In the genomic region with DNA sequence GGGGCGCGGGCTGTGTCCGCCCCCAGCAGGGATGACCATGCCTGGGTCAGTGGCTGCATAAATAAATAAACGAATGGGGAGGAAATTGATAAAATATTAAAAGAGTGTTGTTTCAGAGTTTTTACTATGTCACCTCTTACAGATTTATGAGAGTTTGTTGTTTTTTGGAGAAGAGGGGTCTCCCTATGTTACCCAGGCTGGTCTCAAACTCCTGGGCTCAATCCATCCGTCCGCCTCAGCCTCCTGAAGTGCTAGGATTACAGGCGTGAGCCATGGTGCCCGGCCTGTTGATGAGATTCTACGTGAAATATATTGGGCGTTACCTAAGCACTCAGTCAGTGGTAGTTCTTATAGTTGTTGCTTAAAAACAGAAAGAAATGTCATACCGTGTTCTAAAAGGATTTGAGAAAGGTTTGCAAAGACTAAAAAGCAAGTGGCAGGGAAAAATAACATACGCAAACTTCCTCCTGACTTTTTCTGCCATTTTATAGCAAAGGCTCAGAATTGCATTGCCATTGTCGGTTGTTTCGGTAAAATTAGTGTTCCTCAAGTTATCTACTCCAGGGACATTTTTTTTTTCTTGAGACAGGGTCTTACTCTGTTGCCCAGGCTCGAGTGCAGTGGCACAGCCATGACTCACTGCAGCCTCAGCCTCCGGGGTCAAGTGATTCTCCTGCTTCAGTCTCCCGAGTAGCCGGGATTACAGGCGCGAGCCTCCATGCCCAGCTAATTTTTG, we compare ENCODE assay signal across 8 cellular contexts. TPM values are rescaled to one million over a fixed set of nuclear protein-coding genes. Genes with fewer than 3 reads are reported as not detected.
A peak's percentile ranks its signal among the peaks of the same experiment; 100 is the strongest.
DNase-seq lines count a peak whose midpoint lies in the region; ATAC-seq and TF ChIP-seq lines count a peak whose summit lies in the region.

No MANE protein-coding gene starts in this region.

- H3K9me2 ChIP-seq in GM23248 (ENCODE audit: insufficient read depth): no peaks in the 10 kb centered on the region

- H3K27me3 ChIP-seq in GM23248 (replicated peaks; ENCODE audit: insufficient read depth): no peaks in the 10 kb centered on the region
- H3K27me3 ChIP-seq in RWPE2 (ENCODE audit: insufficient read depth, poor library complexity, severe bottlenecking): no peaks in the 10 kb centered on the region
- peaks cover 0 to 5% (median 0%) of the 10 kb centered on the region in 4 donors for H3K27me3 ChIP-seq in esophagus muscularis mucosa
- no peaks in the 10 kb centered on the region for H3K27me3 ChIP-seq in psoas muscle (ENCODE audit: insufficient read depth in 3 of 3, low read length in 2 of 3)

- peak overlapping the region; percentile 93 for H3K4me2 ChIP-seq in GM23248 (ENCODE audit: unreplicated experiment)

- peak overlapping the region; percentile 96 for H3K9ac ChIP-seq in GM23248

- TF ChIP-seq CTCF in RWPE2 (IDR thresholded peaks at IDR 0.05; ENCODE audit: poor library complexity, severe bottlenecking) (no peak), esophagus muscularis mucosa (IDR thresholded peaks at IDR 0.05) (no peak), psoas muscle (IDR thresholded peaks at IDR 0.05) (no peak)

- DNase-seq in GM23248 (peak; percentile 62), RWPE2 (ENCODE audit: low spot score) (no peak), esophagus muscularis mucosa (ENCODE audit: extremely low spot score) (no peak), psoas muscle (no peak), epidermal melanocyte (ENCODE audit: insufficient read length, low spot score) (no peak)
- no peak for DNase-seq in stimulated activated CD4-positive, alpha-beta T cell treated with anti-CD3 and anti-CD28 coated beads, Interleukin-1b, Interleukin-23, amount 100 ng/mL, for 48 hours

- H2AFZ ChIP-seq in GM23248: peak overlapping the region; percentile 82

- H3K9me3 ChIP-seq in GM23248 (ENCODE audit: low read depth): no peaks in the 10 kb centered on the region
- no peaks in the 10 kb centered on the region for H3K9me3 ChIP-seq in RWPE2 (ENCODE audit: severe bottlenecking)
- no peaks in the 10 kb centered on the region for H3K9me3 ChIP-seq in esophagus muscularis mucosa
- no peaks in the 10 kb centered on the region for H3K9me3 ChIP-seq in psoas muscle

- H4K20me1 ChIP-seq in GM23248 (ENCODE audit: insufficient read depth): no peaks in the 10 kb centered on the region

- WGBS in GM23248 (ENCODE audit: low coverage in 1 of 2, low lambda C conversion rate in 2 of 2, missing lambda C conversion rate in 2 of 2), 2 experiments: 39 to 43% methylated on average over 20 of the region's 20 CpGs
- 63% methylated on average over 20 of the region's 20 CpGs for WGBS in esophagus muscularis mucosa
- WGBS in psoas muscle, 3 donors: 64 to 66% (median 66%) methylated on average over 20 of the region's 20 CpGs

- H3K4me3 ChIP-seq in GM23248: peak overlapping the region; percentile 86
- H3K4me3 ChIP-seq in RWPE2 (ENCODE audit: severe bottlenecking): peak overlapping the region; percentile 54
- H3K4me3 ChIP-seq in esophagus muscularis mucosa: peak overlapping the region; percentile 62 to 73 (median 69)
- H3K4me3 ChIP-seq in psoas muscle: peak overlapping the region; percentile 81

- H3K36me3 ChIP-seq in GM23248 (ENCODE audit: low read depth) (no peaks in the 10 kb centered on the region), RWPE2 (ENCODE audit: low read depth) (no peaks in the 10 kb centered on the region), esophagus muscularis mucosa (no peaks in the 10 kb centered on the region), psoas muscle (ENCODE audit: insufficient read depth in 1 of 2, low read depth in 1 of 2) (no peaks in the 10 kb centered on the region)

- no peaks in the 10 kb centered on the region for H3K4me1 ChIP-seq in GM23248 (ENCODE audit: insufficient read depth)
- no peaks in the 10 kb centered on the region for H3K4me1 ChIP-seq in RWPE2 (ENCODE audit: insufficient read depth, poor library complexity, severe bottlenecking)
- peaks cover 4 to 16% (median 15%) of the 10 kb centered on the region in 4 donors for H3K4me1 ChIP-seq in esophagus muscularis mucosa
- H3K4me1 ChIP-seq in psoas muscle: peaks cover 5% of the 10 kb centered on the region

- no peak for ATAC-seq in RWPE2 (ENCODE audit: low read depth)
- no peak for ATAC-seq in psoas muscle
- ATAC-seq in HG02571 (IDR thresholded peaks at IDR 0.05; ENCODE audit: unreplicated experiment): no peak
- no peak for ATAC-seq in GM21367 (IDR thresholded peaks at IDR 0.05; ENCODE audit: unreplicated experiment)

- no peaks in the 10 kb centered on the region; the same call in 1 of the 2 replicates for H3F3A ChIP-seq in GM23248 (ENCODE audit: insufficient read depth)

- intact Hi-C loops in esophagus muscularis mucosa (cut with DNase I) (loop anchor here (1.0 to 5.0 kb wide), 2 partner anchors 40 to 110 kb away; partner anchors contain the start of gene FOXK1), psoas muscle (cut with DNase I) (loop anchor here (1.0 to 5.0 kb wide), 3 partner anchors 39 to 110 kb away; no protein-coding TSS in a partner anchor)

- no peak for TF ChIP-seq EP300 in esophagus muscularis mucosa (IDR thresholded peaks at IDR 0.05)

- no peaks in the 10 kb centered on the region for H3K79me2 ChIP-seq in GM23248 (ENCODE audit: insufficient read depth)

- TF ChIP-seq POLR2A in esophagus muscularis mucosa (IDR thresholded peaks at IDR 0.05; ENCODE audit: low read depth): no peak

- H3K27ac ChIP-seq in GM23248: peak overlapping the region; percentile 85
- peak overlapping the region; percentile 64 for H3K27ac ChIP-seq in RWPE2 (ENCODE audit: poor library complexity, severe bottlenecking)
- peak overlapping the region; percentile 84 to 95 (median 88) for H3K27ac ChIP-seq in esophagus muscularis mucosa (replicated peaks in 1 of 4)
- H3K27ac ChIP-seq in psoas muscle: peak overlapping the region; percentile 94

- in situ Hi-C loops in GM23248 (cut with MboI): no loop called here

RNA-seq across cellular contexts. Expression of gene FOXK1, which starts 39.5 kb away (rescaled TPM):
- 16.4 and 21.4 TPM in 2 replicates for total RNA-seq in GM23248 (2014; rRNA removed; shearing (Covaris generic))
- 7.4 and 8.5 TPM in 2 replicates for polyA plus RNA-seq in GM23248 (2016; fragmentation: Nextera tagmentation; extraction: Ambion mirVana)
- total RNA-seq in esophagus muscularis mucosa: 10 to 100 TPM; 23.4 to 46.1 (median 36.3) TPM
- 10 to 100 TPM; 16.8 to 26.4 (median 21.5) TPM for total RNA-seq in psoas muscle
- polyA plus RNA-seq in psoas muscle: 1 to 10 TPM; 4.2 to 8.5 (median 8.3) TPM
